Comparison of ENCODE assay signal across 1 cellular context in the genomic region with DNA sequence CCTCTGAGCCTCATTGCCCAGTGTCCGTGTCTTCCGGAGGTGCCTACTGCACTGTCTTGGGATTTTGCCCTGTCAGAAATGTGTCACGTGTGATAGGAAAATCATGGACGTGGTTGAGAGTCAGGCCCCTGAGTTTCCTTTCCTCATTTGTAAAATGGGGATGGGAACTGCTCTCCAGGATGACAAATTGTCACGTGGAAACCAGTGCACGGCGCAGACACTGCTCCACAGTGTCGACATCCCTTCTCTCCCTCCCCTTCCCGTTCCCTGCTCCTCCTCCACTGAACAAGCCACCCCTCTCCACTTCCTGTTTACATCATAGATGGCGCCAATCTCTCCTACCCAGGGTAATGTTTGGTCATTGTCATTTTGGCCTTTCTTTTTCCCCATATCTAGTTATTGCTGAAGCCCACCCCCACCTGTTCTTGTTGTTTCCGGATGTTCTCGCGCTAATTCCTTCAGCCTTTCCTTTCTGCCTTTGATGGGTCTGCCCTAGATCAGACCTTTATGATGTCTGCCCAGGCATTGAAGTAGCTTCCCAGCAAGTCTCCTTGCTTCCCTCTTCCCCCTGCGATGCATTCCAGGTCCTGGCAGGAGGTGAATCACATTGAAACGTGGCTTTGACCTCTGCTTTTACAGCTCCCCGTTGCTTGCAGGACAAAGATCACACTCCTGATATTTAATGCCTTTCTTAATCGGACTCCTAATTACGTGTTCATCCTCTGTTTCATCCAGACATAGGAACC.
TF ChIP-seq lines count a peak whose summit lies in the region.

No MANE protein-coding gene starts in this region.

TF ChIP-seq in WTC11, 78 proteins besides CTCF, POLR2A, EP300 and RAD21 (continued from another document):
- TF ChIP-seq, protein P1, sequence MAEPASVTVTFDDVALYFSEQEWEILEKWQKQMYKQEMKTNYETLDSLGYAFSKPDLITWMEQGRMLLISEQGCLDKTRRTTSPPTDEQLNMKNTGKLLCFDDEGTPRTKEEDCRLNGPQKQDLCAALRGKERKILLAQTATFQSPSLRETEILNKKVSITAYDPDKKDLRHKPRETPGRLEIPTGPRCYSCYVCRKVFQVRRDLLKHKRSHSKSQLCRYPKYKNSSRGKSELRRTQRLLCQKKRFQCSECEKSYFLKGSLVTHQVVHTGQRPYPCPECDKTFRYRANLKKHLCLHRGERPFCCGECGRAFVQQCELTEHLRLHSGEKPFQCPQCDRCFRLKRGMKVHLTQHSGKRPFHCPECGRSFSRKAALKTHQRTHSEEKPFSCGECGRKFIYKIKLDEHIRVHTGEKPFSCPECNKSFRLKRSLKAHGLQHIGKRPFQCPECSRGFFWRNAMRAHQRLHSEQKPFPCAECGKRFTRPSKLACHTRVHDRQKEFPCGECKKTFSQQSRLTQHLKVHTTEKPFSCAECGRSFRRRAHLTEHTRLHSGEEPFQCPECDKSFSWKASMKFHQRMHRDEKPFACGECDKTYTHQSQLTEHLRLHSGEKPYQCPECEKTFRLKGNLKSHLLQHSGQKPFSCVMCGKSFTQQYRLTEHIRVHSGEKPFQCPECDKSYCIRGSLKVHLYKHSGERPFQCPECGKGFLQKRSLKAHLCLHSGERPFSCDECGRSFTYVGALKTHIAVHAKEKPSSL (CRISPR knock-in tag; conservative IDR thresholded peaks at IDR 0.05): no peak
- TF ChIP-seq ZNF317 (CRISPR knock-in tag; IDR thresholded peaks at IDR 0.05; ENCODE audit: borderline replicate concordance, low read depth) (no peak), TEAD4 (CRISPR knock-in tag; IDR thresholded peaks at IDR 0.05) (no peak), KAT7 (CRISPR knock-in tag; IDR thresholded peaks at IDR 0.05; ENCODE audit: borderline replicate concordance) (no peak), NFYB (CRISPR knock-in tag; conservative IDR thresholded peaks at IDR 0.05; ENCODE audit: low read depth) (no peak), ZNF263 (CRISPR knock-in tag; IDR thresholded peaks at IDR 0.05; ENCODE audit: low read depth) (no peak)
- TF ChIP-seq, protein P2, sequence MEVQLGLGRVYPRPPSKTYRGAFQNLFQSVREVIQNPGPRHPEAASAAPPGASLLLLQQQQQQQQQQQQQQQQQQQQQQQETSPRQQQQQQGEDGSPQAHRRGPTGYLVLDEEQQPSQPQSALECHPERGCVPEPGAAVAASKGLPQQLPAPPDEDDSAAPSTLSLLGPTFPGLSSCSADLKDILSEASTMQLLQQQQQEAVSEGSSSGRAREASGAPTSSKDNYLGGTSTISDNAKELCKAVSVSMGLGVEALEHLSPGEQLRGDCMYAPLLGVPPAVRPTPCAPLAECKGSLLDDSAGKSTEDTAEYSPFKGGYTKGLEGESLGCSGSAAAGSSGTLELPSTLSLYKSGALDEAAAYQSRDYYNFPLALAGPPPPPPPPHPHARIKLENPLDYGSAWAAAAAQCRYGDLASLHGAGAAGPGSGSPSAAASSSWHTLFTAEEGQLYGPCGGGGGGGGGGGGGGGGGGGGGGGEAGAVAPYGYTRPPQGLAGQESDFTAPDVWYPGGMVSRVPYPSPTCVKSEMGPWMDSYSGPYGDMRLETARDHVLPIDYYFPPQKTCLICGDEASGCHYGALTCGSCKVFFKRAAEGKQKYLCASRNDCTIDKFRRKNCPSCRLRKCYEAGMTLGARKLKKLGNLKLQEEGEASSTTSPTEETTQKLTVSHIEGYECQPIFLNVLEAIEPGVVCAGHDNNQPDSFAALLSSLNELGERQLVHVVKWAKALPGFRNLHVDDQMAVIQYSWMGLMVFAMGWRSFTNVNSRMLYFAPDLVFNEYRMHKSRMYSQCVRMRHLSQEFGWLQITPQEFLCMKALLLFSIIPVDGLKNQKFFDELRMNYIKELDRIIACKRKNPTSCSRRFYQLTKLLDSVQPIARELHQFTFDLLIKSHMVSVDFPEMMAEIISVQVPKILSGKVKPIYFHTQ (CRISPR knock-in tag; IDR thresholded peaks at IDR 0.05): no peak
- TF ChIP-seq, protein P3, sequence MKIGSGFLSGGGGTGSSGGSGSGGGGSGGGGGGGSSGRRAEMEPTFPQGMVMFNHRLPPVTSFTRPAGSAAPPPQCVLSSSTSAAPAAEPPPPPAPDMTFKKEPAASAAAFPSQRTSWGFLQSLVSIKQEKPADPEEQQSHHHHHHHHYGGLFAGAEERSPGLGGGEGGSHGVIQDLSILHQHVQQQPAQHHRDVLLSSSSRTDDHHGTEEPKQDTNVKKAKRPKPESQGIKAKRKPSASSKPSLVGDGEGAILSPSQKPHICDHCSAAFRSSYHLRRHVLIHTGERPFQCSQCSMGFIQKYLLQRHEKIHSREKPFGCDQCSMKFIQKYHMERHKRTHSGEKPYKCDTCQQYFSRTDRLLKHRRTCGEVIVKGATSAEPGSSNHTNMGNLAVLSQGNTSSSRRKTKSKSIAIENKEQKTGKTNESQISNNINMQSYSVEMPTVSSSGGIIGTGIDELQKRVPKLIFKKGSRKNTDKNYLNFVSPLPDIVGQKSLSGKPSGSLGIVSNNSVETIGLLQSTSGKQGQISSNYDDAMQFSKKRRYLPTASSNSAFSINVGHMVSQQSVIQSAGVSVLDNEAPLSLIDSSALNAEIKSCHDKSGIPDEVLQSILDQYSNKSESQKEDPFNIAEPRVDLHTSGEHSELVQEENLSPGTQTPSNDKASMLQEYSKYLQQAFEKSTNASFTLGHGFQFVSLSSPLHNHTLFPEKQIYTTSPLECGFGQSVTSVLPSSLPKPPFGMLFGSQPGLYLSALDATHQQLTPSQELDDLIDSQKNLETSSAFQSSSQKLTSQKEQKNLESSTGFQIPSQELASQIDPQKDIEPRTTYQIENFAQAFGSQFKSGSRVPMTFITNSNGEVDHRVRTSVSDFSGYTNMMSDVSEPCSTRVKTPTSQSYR (CRISPR knock-in tag; IDR thresholded peaks at IDR 0.05): no peak
- TF ChIP-seq, protein P4, sequence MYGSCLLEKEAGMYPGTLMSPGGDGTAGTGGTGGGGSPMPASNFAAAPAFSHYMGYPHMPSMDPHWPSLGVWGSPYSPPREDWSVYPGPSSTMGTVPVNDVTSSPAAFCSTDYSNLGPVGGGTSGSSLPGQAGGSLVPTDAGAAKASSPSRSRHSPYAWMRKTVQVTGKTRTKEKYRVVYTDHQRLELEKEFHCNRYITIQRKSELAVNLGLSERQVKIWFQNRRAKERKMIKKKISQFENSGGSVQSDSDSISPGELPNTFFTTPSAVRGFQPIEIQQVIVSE (CRISPR knock-in tag; IDR thresholded peaks at IDR 0.05; ENCODE audit: borderline replicate concordance): no peak
